Comparison of ENCODE assay signal across 8 cellular contexts in the genomic region with DNA sequence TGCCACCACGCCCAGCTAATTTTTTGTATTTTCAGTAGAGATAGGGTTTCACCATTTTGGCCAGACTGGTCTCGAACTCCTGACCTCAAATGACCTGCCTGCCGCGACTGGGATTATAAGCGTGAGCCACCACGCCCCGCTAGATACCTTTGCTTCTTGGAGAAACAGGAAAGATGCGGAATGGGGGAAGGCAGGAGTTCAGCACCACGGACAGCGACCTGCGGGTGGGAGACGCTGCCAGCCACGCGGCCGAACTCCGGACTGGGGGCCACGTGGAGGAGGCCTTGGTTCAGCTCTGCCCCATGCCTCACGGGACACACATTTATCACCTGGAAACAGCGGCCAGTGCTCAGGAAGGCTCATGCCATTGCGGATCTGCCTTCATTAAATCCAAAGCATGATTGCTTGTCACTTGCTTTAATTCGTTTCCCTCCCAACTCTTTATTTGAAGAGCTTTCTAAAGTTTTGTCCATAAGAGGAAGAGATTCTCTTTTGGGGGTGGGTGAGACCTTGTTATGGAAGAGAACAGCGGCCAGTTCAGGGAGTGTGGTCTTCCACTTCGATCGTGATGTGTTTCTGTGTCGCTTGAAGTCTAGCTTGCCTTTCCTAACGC.
A peak's percentile ranks its signal among the peaks of the same experiment; 100 is the strongest.
DNase-seq lines count a peak whose midpoint lies in the region; ATAC-seq, FAIRE-seq and TF ChIP-seq lines count a peak whose summit lies in the region.

No MANE protein-coding gene starts in this region.

- TF ChIP-seq POLR2A in erythroblast (IDR thresholded peaks at IDR 0.05; ENCODE audit: low read length): no peak

- CTCF ChIA-PET in activated CD4-positive, alpha-beta T cell treated with anti-CD3 and anti-CD28 coated beads for 36 hours (lab: Charles Lee): interaction anchor here (0.7 to 0.8 kb wide), 3 partner anchors 9 to 133 kb away, joined by 3 read pairs; no protein-coding TSS in a partner anchor

- intact Hi-C loops in activated CD4-positive, alpha-beta T cell treated with anti-CD3 and anti-CD28 coated beads for 36 hours (cut with DNase I, micrococcal nuclease): loop anchor here in 1 of 2 experiments (5.0 kb wide), 1 partner anchor 102 kb away; no protein-coding TSS in a partner anchor

- no peak overlapping the region for H3K4me3 Mint-ChIP-seq in activated CD4-positive, alpha-beta T cell treated with anti-CD3 and anti-CD28 coated beads for 36 hours
- H3K4me3 Mint-ChIP-seq in neural crest cell: no peak overlapping the region

- TF ChIP-seq CTCF in neural crest cell (conservative IDR thresholded peaks at IDR 0.05): no peak

- peak; percentile 23 for ATAC-seq in activated CD4-positive, alpha-beta T cell treated with anti-CD3 and anti-CD28 coated beads for 36 hours
- no peak for ATAC-seq in GM21825 (IDR thresholded peaks at IDR 0.05; ENCODE audit: unreplicated experiment)

- DNase-seq in HTR-8/SVneo (ENCODE audit: insufficient read length, low spot score): peak; percentile 69
- peak; percentile 74 for DNase-seq in activated CD4-positive, alpha-beta T cell treated with anti-CD3 and anti-CD28 coated beads for 36 hours
- peak; percentile 51 to 69 for DNase-seq in erythroblast (lab: John Stamatoyannopoulos, UW)
- peak; percentile 90 for DNase-seq in neural crest cell (ENCODE audit: low read depth, low spot score)
- no peak for DNase-seq in cerebellar cortex (ENCODE audit: low spot score)
- DNase-seq in NCI-H2227 (lab: John Stamatoyannopoulos, UW; ENCODE audit: unreplicated experiment): no peak
- DNase-seq in NCI-H146 (lab: John Stamatoyannopoulos, UW): no peak

- H3K27me3 Mint-ChIP-seq in activated CD4-positive, alpha-beta T cell treated with anti-CD3 and anti-CD28 coated beads for 36 hours: peaks cover 15% of the 10 kb centered on the region
- peaks cover 82% of the 10 kb centered on the region for H3K27me3 Mint-ChIP-seq in neural crest cell (ENCODE audit: low read depth)

- FAIRE-seq in HTR-8/SVneo (lab: Jason Lieb, UNC): no peak

- H3K9me3 Mint-ChIP-seq in activated CD4-positive, alpha-beta T cell treated with anti-CD3 and anti-CD28 coated beads for 36 hours (ENCODE audit: low read depth): no peaks in the 10 kb centered on the region
- no peaks in the 10 kb centered on the region for H3K9me3 Mint-ChIP-seq in neural crest cell

- H3K4me1 Mint-ChIP-seq in activated CD4-positive, alpha-beta T cell treated with anti-CD3 and anti-CD28 coated beads for 36 hours: no peaks in the 10 kb centered on the region
- no peaks in the 10 kb centered on the region for H3K4me1 Mint-ChIP-seq in neural crest cell

- no peak overlapping the region for H3K27ac Mint-ChIP-seq in activated CD4-positive, alpha-beta T cell treated with anti-CD3 and anti-CD28 coated beads for 36 hours
- no peak overlapping the region for H3K27ac Mint-ChIP-seq in neural crest cell (ENCODE audit: unreplicated experiment)

- no peaks in the 10 kb centered on the region for H3K36me3 Mint-ChIP-seq in activated CD4-positive, alpha-beta T cell treated with anti-CD3 and anti-CD28 coated beads for 36 hours (ENCODE audit: low read depth)
- H3K36me3 Mint-ChIP-seq in neural crest cell (ENCODE audit: low read depth): no peaks in the 10 kb centered on the region

- POLR2A ChIA-PET in activated CD4-positive, alpha-beta T cell treated with anti-CD3 and anti-CD28 coated beads for 36 hours (lab: Charles Lee): no interaction called here

Comparison
In these comparisons a context has a peak if more than half of its experiments do, and no peak if none do; other contexts are left out.
1. DNase-seq: peak in HTR-8/SVneo (single experiment), activated CD4-positive, alpha-beta T cell treated with anti-CD3 and anti-CD28 coated beads for 36 hours (single experiment), erythroblast (2 of 2) and neural crest cell (single experiment); none in cerebellar cortex (single experiment), NCI-H2227 (single experiment) and NCI-H146 (single experiment).